8 cellular contexts compared by ENCODE assay signal in genomic region chr22:35381424-35381772, GRCh38. TPM values are rescaled to one million over a fixed set of nuclear protein-coding genes. Genes with fewer than 3 reads are reported as not detected.
DNase-seq lines count a peak whose midpoint lies in the region; ATAC-seq and TF ChIP-seq lines count a peak whose summit lies in the region.

No MANE protein-coding gene starts in this region.

- H3K27ac Mint-ChIP-seq in T-helper 17 cell = peak overlapping the region; percentile 11

- peaks cover 26% of the 10 kb centered on the region for H3K27me3 Mint-ChIP-seq in T-helper 17 cell

- H3K27me3 ChIP-seq in sigmoid colon = no peaks in the 10 kb centered on the region

- WGBS in sigmoid colon, 2 donors = 50 to 76% methylated on average over 4 of the region's 4 CpGs

- H3K4me3 ChIP-seq in GM12865 (ENCODE audit: low read depth, low read length) (peak overlapping the region; percentile 71), sigmoid colon (peak overlapping the region; percentile 44 to 63 (median 59))

- intact Hi-C loops in left cardiac atrium (cut with DNase I) (no loop called here), sigmoid colon (cut with DNase I) (loop anchor here (2.0 kb wide), 1 partner anchor 17 kb away; no protein-coding TSS in a partner anchor)

- TF ChIP-seq CTCF in GM12865 (IDR thresholded peaks at IDR 0.05; ENCODE audit: insufficient read depth, low read depth, low read length, missing control alignments) (no peak), sigmoid colon (IDR thresholded peaks at IDR 0.05) (no peak)

- H3K27ac ChIP-seq in sigmoid colon = peak overlapping the region; percentile 79 to 86 (median 85)

- DNase-seq in GM12865 (ENCODE audit: low read depth) (no peak), T-helper 17 cell (no peak), left cardiac atrium (no peak), sigmoid colon (peak; percentile 73), NCI-H1105 treated with DMSO at 0.1 percent for 48 hours (lab: John Stamatoyannopoulos, UW) (no peak)
- DNase-seq in stimulated activated CD4-positive, alpha-beta T cell treated with anti-CD3 and anti-CD28 coated beads, Interleukin-15, amount 100 ng/mL, for 24 hours = no peak

- no peaks in the 10 kb centered on the region for H3K36me3 Mint-ChIP-seq in T-helper 17 cell (ENCODE audit: low read depth)

- no peak for TF ChIP-seq EP300 in sigmoid colon (IDR thresholded peaks at IDR 0.05)

- H3K9me3 ChIP-seq in T-helper 17 cell (ENCODE audit: control insufficient read depth, low read length, poor library complexity, severe bottlenecking) (no peaks in the 10 kb centered on the region), sigmoid colon (no peaks in the 10 kb centered on the region)

- peaks cover 0 to under 1% (median 0%) of the 10 kb centered on the region in 4 donors for H3K36me3 ChIP-seq in sigmoid colon

- TF ChIP-seq POLR2A in sigmoid colon (IDR thresholded peaks at IDR 0.05) = no peak

- peak overlapping the region; percentile 80 for H3K4me3 Mint-ChIP-seq in T-helper 17 cell

- H3K4me1 Mint-ChIP-seq in T-helper 17 cell = peaks cover 14% of the 10 kb centered on the region

- ATAC-seq in T-helper 17 cell (no peak), left cardiac atrium (peak; percentile 1 to 9), GM18511 (IDR thresholded peaks at IDR 0.05; ENCODE audit: unreplicated experiment) (no peak), HG03354 (IDR thresholded peaks at IDR 0.05; ENCODE audit: poor library complexity, severe bottlenecking, unreplicated experiment) (no peak)

- peaks cover 0 to 28% (median 25%) of the 10 kb centered on the region in 4 donors for H3K4me1 ChIP-seq in sigmoid colon

RNA-seq across cellular contexts. Expression of gene HMOX1, which starts 0.5 kb away (rescaled TPM):
- total RNA-seq in T-helper 17 cell (1 to 10 TPM; 1.1 to 3.0 TPM), left cardiac atrium (10 to 100 TPM; 13.6 to 16.0 TPM), sigmoid colon (100 to 1,000 TPM in 1 of 4 donors, 10 to 100 TPM in 1, 1 to 10 TPM in 2; 5.0 to 107 (median 11.7) TPM)
- 100 to 1,000 TPM in 1 of 3 donors, 10 to 100 TPM in 2; 35.5 to 138 (median 67.9) TPM for polyA plus RNA-seq in sigmoid colon

RNA-seq across cellular contexts. Expression of gene MCM5, which starts 18.5 kb away (rescaled TPM):
- total RNA-seq in T-helper 17 cell (10 to 100 TPM; 22.6 to 32.6 TPM), left cardiac atrium (10 to 100 TPM; 11.0 to 21.9 TPM), sigmoid colon (10 to 100 TPM in 3 of 4 donors, 1 to 10 TPM in 1; 10.0 to 15.0 (median 12.6) TPM)
- polyA plus RNA-seq in sigmoid colon = 10 to 100 TPM in 2 of 3 donors, 1 to 10 TPM in 1; 9.9 to 42.6 (median 14.4) TPM

Comparison
In these comparisons a context has a peak if more than half of its experiments do, and no peak if none do; other contexts are left out.
1. ATAC-seq: peak in left cardiac atrium (2 of 2); none in T-helper 17 cell (single experiment), GM18511 (single experiment) and HG03354 (single experiment).